In genomic region chr19:734716-735115, GRCh38 we compare ENCODE assay signal across 1 cellular context.
TF ChIP-seq lines count a peak whose summit lies in the region.

No MANE protein-coding gene starts in this region.

TF ChIP-seq in H1, 55 proteins besides CTCF, POLR2A, EP300 and RAD21:
- TF ChIP-seq SP1 (IDR thresholded peaks at IDR 0.05; ENCODE audit: low read depth, low read length) (no peak), SP2 (IDR thresholded peaks at IDR 0.05; ENCODE audit: low read length) (no peak), CBX5 (IDR thresholded peaks at IDR 0.05; ENCODE audit: low read depth, low read length) (no peak), SRF (IDR thresholded peaks at IDR 0.05; ENCODE audit: low read depth, low read length) (no peak), JUN (IDR thresholded peaks at IDR 0.05; ENCODE audit: low read depth, low read length) (no peak), HDAC2 (IDR thresholded peaks at IDR 0.05; ENCODE audit: borderline replicate concordance in 1 of 2, low read depth in 2 of 2, low read length in 2 of 2) (no peak), NRF1 (IDR thresholded peaks at IDR 0.05; ENCODE audit: low read depth, low read length) (no peak), PHF8 (conservative IDR thresholded peaks at IDR 0.05; ENCODE audit: low read depth, low read length) (no peak), SUZ12 (IDR thresholded peaks at IDR 0.05; ENCODE audit: low read length) (no peak), CTBP2 (IDR thresholded peaks at IDR 0.05; ENCODE audit: borderline replicate concordance, insufficient read depth, insufficient read length, low read length) (no peak)
